10 cellular contexts compared by ENCODE assay signal in genomic region chr3:110576962-110577361, GRCh38.
DNase-seq lines count a peak whose midpoint lies in the region; TF ChIP-seq lines count a peak whose summit lies in the region.
"Had no signal": no experiment of that assay in that cellular context is flagged by ENCODE, and none has a peak within 500 bp of the region (broad histone marks: within the 10 kb centered on the region; RNA-seq: fewer than 3 reads in every experiment).

No MANE protein-coding gene starts in this region.

- H3K27ac ChIP-seq in SK-N-SH (ENCODE audit: low read depth in 2 of 2, low read length in 1 of 2), result peak overlapping the region; percentile 60 to 85; a peak in 3 of 4 replicates

- H3K36me3 Mint-ChIP-seq in HFFc6 (ENCODE audit: low read depth), result peaks cover 7% of the 10 kb centered on the region; the same call in 1 of the 2 replicates
- H3K36me3 Mint-ChIP-seq: activated naive CD4-positive, alpha-beta T cell treated with anti-CD3 and anti-CD28 coated beads, Interleukin-2, amount 10 ng/mL, durations not matched to agents 7 days and 5 days had no signal

- peaks cover 70% of the 10 kb centered on the region for H3K4me1 Mint-ChIP-seq in HFFc6 (ENCODE audit: low read depth)
- H3K4me1 Mint-ChIP-seq: activated naive CD4-positive, alpha-beta T cell treated with anti-CD3 and anti-CD28 coated beads, Interleukin-2, amount 10 ng/mL, durations not matched to agents 7 days and 5 days had no signal

- CTCF ChIA-PET in SK-N-SH (lab: Yijun Ruan, JAX), result no interaction called here

- H3K79me2 ChIP-seq in SK-N-SH (ENCODE audit: insufficient read depth), result no peaks in the 10 kb centered on the region

- no peaks in the 10 kb centered on the region for H3K9me2 ChIP-seq in SK-N-SH

- peaks cover 24% of the 10 kb centered on the region for H3F3A ChIP-seq in SK-N-SH (replicated peaks; ENCODE audit: insufficient read depth)

- no peaks in the 10 kb centered on the region for H4K20me1 ChIP-seq in SK-N-SH (ENCODE audit: insufficient read depth)

- H3K9me3 ChIP-seq in SK-N-SH (no peaks in the 10 kb centered on the region), skeletal muscle satellite cell (replicated peaks; ENCODE audit: low read length) (no peaks in the 10 kb centered on the region)

- no peaks in the 10 kb centered on the region for H3K9me3 Mint-ChIP-seq in HFFc6
- H3K9me3 Mint-ChIP-seq: activated naive CD4-positive, alpha-beta T cell treated with anti-CD3 and anti-CD28 coated beads, Interleukin-2, amount 10 ng/mL, durations not matched to agents 7 days and 5 days had no signal

- POLR2A ChIA-PET in SK-N-SH (lab: Yijun Ruan, JAX), result no interaction called here

- H3K27ac Mint-ChIP-seq in HFFc6, result peak overlapping the region; percentile 95
- H3K27ac Mint-ChIP-seq: activated naive CD4-positive, alpha-beta T cell treated with anti-CD3 and anti-CD28 coated beads, Interleukin-2, amount 10 ng/mL, durations not matched to agents 7 days and 5 days; T-helper 17 cell had no signal

- peak; percentile 9 to 92; a peak in 2 of 4 replicates for TF ChIP-seq EP300 in SK-N-SH (IDR thresholded peaks at IDR 0.05; ENCODE audit: borderline replicate concordance in 1 of 2, low read depth in 1 of 2, low read length in 1 of 2)

- WGBS in SK-N-SH (ENCODE audit: low lambda C conversion rate), result 11% methylated on average over 3 of the region's 3 CpGs

- no peaks in the 10 kb centered on the region for H3K27me3 Mint-ChIP-seq in HFFc6 (ENCODE audit: insufficient read depth)
- H3K27me3 Mint-ChIP-seq: activated naive CD4-positive, alpha-beta T cell treated with anti-CD3 and anti-CD28 coated beads, Interleukin-2, amount 10 ng/mL, durations not matched to agents 7 days and 5 days; T-helper 17 cell had no signal

- H3K4me3 ChIP-seq in SK-N-SH (ENCODE audit: low read depth in 2 of 2, low read length in 1 of 2) (no peak overlapping the region), foreskin fibroblast (ENCODE audit: low read depth in 1 of 2, low read length in 2 of 2) (no peak overlapping the region), skeletal muscle satellite cell (ENCODE audit: low read length) (no peak overlapping the region)

- H3K4me1 ChIP-seq in SK-N-SH (ENCODE audit: control insufficient read depth in 1 of 2, insufficient read depth in 2 of 2, low read depth in 1 of 2, low read length in 1 of 2) (peaks cover 0 to 29% of the 10 kb centered on the region in 2 experiments; a peak in 2 of 4 replicates), skeletal muscle satellite cell (ENCODE audit: control insufficient read depth, insufficient read depth, low read length) (peaks cover 36% of the 10 kb centered on the region)

- peak overlapping the region; percentile 54; the same call in 1 of the 2 replicates for H3K9ac ChIP-seq in SK-N-SH
- H3K9ac ChIP-seq in skeletal muscle satellite cell (ENCODE audit: low read depth, low read length), result peak overlapping the region; percentile 28

- H3K27me3 ChIP-seq in SK-N-SH (ENCODE audit: insufficient read depth) (no peaks in the 10 kb centered on the region), skeletal muscle satellite cell (ENCODE audit: control insufficient read depth, insufficient read depth, low read length) (no peaks in the 10 kb centered on the region)

- peak; percentile 95 for DNase-seq in HFFc6
- DNase-seq in SK-N-SH, result no peak
- DNase-seq in foreskin fibroblast, result peak; percentile 97
- DNase-seq in 8988T, result no peak
- DNase-seq in NCI-H146 treated with DMSO at 0.1 percent for 48 hours (lab: John Stamatoyannopoulos, UW; ENCODE audit: unreplicated experiment), result no peak
- no peak for DNase-seq in NCI-H2107 treated with DMSO at 0.1 percent for 48 hours (lab: John Stamatoyannopoulos, UW; ENCODE audit: unreplicated experiment)
- DNase-seq: activated naive CD4-positive, alpha-beta T cell treated with anti-CD3 and anti-CD28 coated beads, Interleukin-2, amount 10 ng/mL, durations not matched to agents 7 days and 5 days; NCI-H1436; T-helper 17 cell had no signal

- TF ChIP-seq CTCF in HFFc6 (IDR thresholded peaks at IDR 0.05), result no peak
- TF ChIP-seq CTCF in SK-N-SH (IDR thresholded peaks at IDR 0.05), result no peak
- TF ChIP-seq CTCF in foreskin fibroblast (IDR thresholded peaks at IDR 0.05; ENCODE audit: low read depth, low read length), result no peak

- no peak overlapping the region for H2AFZ ChIP-seq in SK-N-SH (ENCODE audit: low read depth)

- TF ChIP-seq RAD21 in SK-N-SH (IDR thresholded peaks at IDR 0.05; ENCODE audit: low read length), result no peak

- H3K36me3 ChIP-seq in SK-N-SH (replicated peaks in 1 of 2; ENCODE audit: control insufficient read depth in 1 of 2, insufficient read depth in 2 of 2, low read length in 1 of 2) (no peaks in the 10 kb centered on the region), skeletal muscle satellite cell (ENCODE audit: insufficient read depth, low read length) (no peaks in the 10 kb centered on the region)

- H3K4me3 Mint-ChIP-seq in HFFc6, result peak overlapping the region; percentile 35
- H3K4me3 Mint-ChIP-seq: activated naive CD4-positive, alpha-beta T cell treated with anti-CD3 and anti-CD28 coated beads, Interleukin-2, amount 10 ng/mL, durations not matched to agents 7 days and 5 days; T-helper 17 cell had no signal

- H3K4me2 ChIP-seq in SK-N-SH (peak overlapping the region; percentile 46; the same call in 1 of the 2 replicates), skeletal muscle satellite cell (ENCODE audit: low read length) (peak overlapping the region; percentile 30)

TF ChIP-seq in SK-N-SH, 30 proteins besides CTCF, POLR2A, EP300 and RAD21:
- TF ChIP-seq MEF2A (IDR thresholded peaks at IDR 0.05; ENCODE audit: borderline replicate concordance, low read depth) (0 out of 2 replicates have a peak, but pooled peaks have one; percentile 37), NFIC (IDR thresholded peaks at IDR 0.05; ENCODE audit: borderline replicate concordance) (peak; percentile 79; the same call in 1 of the 2 replicates), ELF1 (IDR thresholded peaks at IDR 0.05) (peak; percentile 99), FOSL2 (IDR thresholded peaks at IDR 0.05; ENCODE audit: borderline replicate concordance, low read depth) (peak; percentile 98), RXRA (IDR thresholded peaks at IDR 0.05; ENCODE audit: borderline replicate concordance, low read depth) (peak; percentile 60; the same call in 1 of the 2 replicates), YY1 (IDR thresholded peaks at IDR 0.05; ENCODE audit: low read depth) (no peak), TCF12 (IDR thresholded peaks at IDR 0.05) (peak; percentile 97), SMC3 (IDR thresholded peaks at IDR 0.05; ENCODE audit: low read depth, low read length) (no peak), JUND (IDR thresholded peaks at IDR 0.05) (peak; percentile 98), REST (IDR thresholded peaks at IDR 0.05; ENCODE audit: low read depth, low read length) (0 out of 2 replicates have a peak, but pooled peaks have one; percentile 27), PBX3 (IDR thresholded peaks at IDR 0.05) (peak; percentile 80), POLR2AphosphoS5 (IDR thresholded peaks at IDR 0.05; ENCODE audit: low read depth, low read length) (peak; percentile 64; the same call in 1 of the 2 replicates), EZH2phosphoT487 (IDR thresholded peaks at IDR 0.05; ENCODE audit: borderline replicate concordance, low read depth) (no peak), TEAD4 (IDR thresholded peaks at IDR 0.05; ENCODE audit: borderline replicate concordance, insufficient read depth) (peak; percentile 96)
TF ChIP-seq in SK-N-SH: peak in this region for 11.

Comparison
In these comparisons a context has a peak if more than half of its experiments do, and no peak if none do; other contexts are left out.
1. DNase-seq: peak in HFFc6 (single experiment) and foreskin fibroblast (2 of 2); none in SK-N-SH (single experiment), 8988T (single experiment), NCI-H146 treated with DMSO at 0.1 percent for 48 hours (single experiment) and NCI-H2107 treated with DMSO at 0.1 percent for 48 hours (single experiment).